In the genomic region with DNA sequence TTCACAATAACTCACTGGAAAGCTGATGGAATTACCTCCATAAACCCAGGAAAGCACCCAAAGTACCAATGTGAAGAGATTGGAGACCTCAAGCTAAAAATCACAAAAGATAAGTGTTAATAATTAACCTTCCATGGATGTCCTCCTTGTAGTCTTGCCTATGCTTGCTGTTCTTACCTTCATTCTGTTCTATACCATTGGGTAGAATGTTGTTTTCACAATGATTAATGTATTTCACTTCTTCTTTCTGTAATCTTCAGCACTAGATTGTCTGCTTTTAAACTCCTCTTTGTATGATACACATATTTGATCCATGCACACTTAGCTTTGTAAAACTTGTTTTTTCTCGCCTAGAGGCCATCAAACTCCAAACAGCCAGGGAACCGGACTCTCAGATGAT, we compare ENCODE assay signal across 27 cellular contexts.
"Had no signal": no experiment of that assay in that cellular context is flagged by ENCODE, and none has a peak within 500 bp of the region (broad histone marks: within the 10 kb centered on the region; RNA-seq: fewer than 3 reads in every experiment).

No MANE protein-coding gene starts in this region.

- ATAC-seq: activated CD4-positive, alpha-beta T cell treated with anti-CD3 and anti-CD28 coated beads for 36 hours; activated naive CD4-positive, alpha-beta T cell treated with anti-CD3 and anti-CD28 coated beads, Interleukin-2, amount 50 U/mL, for 72 hours; activated T-cell treated with anti-CD3 and anti-CD28 coated beads, Interleukin-2, amount 50 U/mL, for 72 hours; esophagus mucosa had no signal

- H3K9me3 ChIP-seq: ascending aorta, breast epithelium, colonic mucosa had no signal

- DNase-seq: activated CD4-positive, alpha-beta memory T cell treated with anti-CD3 and anti-CD28 coated beads for 36 hours; activated CD4-positive, alpha-beta T cell treated with anti-CD3 and anti-CD28 coated beads for 36 hours; activated CD4-positive, alpha-beta T cell treated with anti-CD3 and anti-CD28 coated beads, Interleukin-2, amount 10 ng/mL, durations not matched to agents 24 days and 14 days; activated CD4-positive, CD25-positive, alpha-beta regulatory T cell; activated CD4-positive, CD25-positive, alpha-beta regulatory T cell treated with anti-CD3 and anti-CD28 coated beads, Interleukin-2, amount 50 U/mL, for 72 hours; activated CD8-positive, alpha-beta memory T cell treated with anti-CD3 and anti-CD28 coated beads, Interleukin-2, amount 50 U/mL, for 48 hours; activated gamma-delta T cell; activated naive CD4-positive, alpha-beta T cell; activated naive CD4-positive, alpha-beta T cell treated with anti-CD3 and anti-CD28 coated beads, Interleukin-2, amount 10 ng/mL, durations not matched to agents 7 days and 5 days; activated naive CD8-positive, alpha-beta T cell treated with anti-CD3 and anti-CD28 coated beads, Interleukin-2, amount 10 ng/mL, durations not matched to agents 7 days and 5 days; activated T-cell treated with anti-CD3 and anti-CD28 coated beads for 4 hours; activated T-cell treated with anti-CD3 and anti-CD28 coated beads, Interleukin-2, amount 50 U/mL, for 24 hours; activated T-cell treated with anti-CD3 and anti-CD28 coated beads, Interleukin-2, amount 50 U/mL, for 72 hours; central memory CD4-positive, alpha-beta T cell; cerebellar nuclear complex; colonic mucosa; effector memory CD4-positive, alpha-beta T cell; endodermal cell; foreskin fibroblast; head of caudate nucleus; T-helper 2 cell had no signal

- H3K27me3 ChIP-seq: ascending aorta, breast epithelium, cardiac muscle cell, colonic mucosa had no signal

- FAIRE-seq: frontal cortex had no signal

- H3K36me3 ChIP-seq: ascending aorta, breast epithelium, cardiac muscle cell, colonic mucosa had no signal

- H3K4me1 ChIP-seq: ascending aorta, breast epithelium, colonic mucosa had no signal

- H3K27ac ChIP-seq: ascending aorta, breast epithelium, cardiac muscle cell, colonic mucosa had no signal

- H3K4me3 ChIP-seq: ascending aorta, breast epithelium, cardiac muscle cell, colonic mucosa had no signal
